Comparison of ENCODE assay signal across 26 cellular contexts in genomic region chr20:49316704-49317103, GRCh38.
"Had no signal": no experiment of that assay in that cellular context is flagged by ENCODE, and none has a peak within 500 bp of the region (broad histone marks: within the 10 kb centered on the region; RNA-seq: fewer than 3 reads in every experiment).

No MANE protein-coding gene starts in this region.

- H3K27ac ChIP-seq: ovary, parathyroid adenoma, psoas muscle, right lobe of liver, sigmoid colon, stomach, thoracic aorta, thyroid gland, tibial nerve, upper lobe of left lung, vagina had no signal

- H3K9ac ChIP-seq: parathyroid adenoma had no signal

- H3K36me3 ChIP-seq: ovary, right lobe of liver, sigmoid colon, stomach, thoracic aorta, thyroid gland, tibial nerve, upper lobe of left lung, vagina had no signal

- H3K4me3 ChIP-seq: ovary, psoas muscle, right lobe of liver, sigmoid colon, stomach, thoracic aorta, thyroid gland, tibial nerve, upper lobe of left lung, vagina had no signal

- DNase-seq: naive thymus-derived CD8-positive, alpha-beta T cell; nephron progenitor cell; occipital lobe; ovary; psoas muscle; right cardiac atrium; right lobe of liver; sigmoid colon; small intestine; stimulated activated CD4-positive, alpha-beta T cell treated with anti-CD3 and anti-CD28 coated beads, Interleukin-15, amount 100 ng/mL, for 24 hours; stimulated activated CD4-positive, alpha-beta T cell treated with anti-CD3 and anti-CD28 coated beads, Interleukin-2, amount 100 ng/mL, for 24 hours; stimulated activated CD4-positive, alpha-beta T cell treated with anti-CD3 and anti-CD28 coated beads, Interleukin-2, amount 100 ng/mL, for 48 hours; stimulated activated CD4-positive, alpha-beta T cell treated with anti-CD3 and anti-CD28 coated beads, Interleukin-4, amount 100 ng/mL, for 24 hours; stimulated activated naive B cell treated with anti-CD40 and anti-IgM and Interleukin-4, amounts not matched to agents 10 μg/mL and 1 μg/mL and 100 μg/mL, for 72 hours; stimulated activated naive CD4-positive, alpha-beta T cell treated with Interleukin-2 at 50 U/mL for 16 hours; stomach; thyroid gland; trophoblast cell; upper lobe of left lung had no signal

- H2AFZ ChIP-seq: parathyroid adenoma had no signal

- H3K9me3 ChIP-seq: ovary, psoas muscle, right lobe of liver, sigmoid colon, stomach, thoracic aorta, thyroid gland, tibial nerve, upper lobe of left lung, vagina had no signal

- H3K79me2 ChIP-seq: parathyroid adenoma had no signal

- FAIRE-seq: small intestine, urothelium cell line had no signal

- ATAC-seq: naive thymus-derived CD8-positive, alpha-beta T cell; natural killer cell treated with Interleukin-12 subunit alpha and Interleukin-12 subunit beta and Interleukin-15 and Interleukin-18, amount 100 ng/mL, for 72 hours; psoas muscle; right cardiac atrium; right lobe of liver; stimulated activated effector memory CD8-positive, alpha-beta T cell treated with anti-CD3 and anti-CD28 coated beads, Interleukin-12 subunit alpha, Interleukin-12 subunit beta, amount 100 ng/mL, for 72 hours; stimulated activated naive B cell treated with anti-CD40 and anti-IgM and Interleukin-4, amounts not matched to agents 10 μg/mL and 1 μg/mL and 100 μg/mL, for 72 hours had no signal

- H3K27me3 ChIP-seq: ovary, thyroid gland had no signal
